ENCODE assay signal across 8 cellular contexts in genomic region chr6:73644941-73645591, GRCh38. TPM values are rescaled to one million over a fixed set of nuclear protein-coding genes. Genes with fewer than 3 reads are reported as not detected.
A peak's percentile ranks its signal among the peaks of the same experiment; 100 is the strongest.
DNase-seq lines count a peak whose midpoint lies in the region; ATAC-seq and TF ChIP-seq lines count a peak whose summit lies in the region.

No MANE protein-coding gene starts in this region.

- peak overlapping the region; percentile 87 for H3K27ac Mint-ChIP-seq in T-helper 17 cell
- H3K27ac Mint-ChIP-seq in stimulated activated naive B cell treated with anti-CD40 and anti-IgM and Interleukin-4, amounts not matched to agents 10 μg/mL and 1 μg/mL and 100 μg/mL, for 72 hours, result peak overlapping the region; percentile 28

- ATAC-seq in T-helper 17 cell (peak; percentile 32), heart right ventricle (peak in 1 of 8 donors; percentile 28)
- ATAC-seq in stimulated activated naive B cell treated with anti-CD40 and anti-IgM and Interleukin-4, amounts not matched to agents 10 μg/mL and 1 μg/mL and 100 μg/mL, for 72 hours (replicated peaks), result peak; percentile 36 to 39

- DNase-seq in DMS79 treated with DMSO at 0.1 percent for 48 hours (lab: John Stamatoyannopoulos, UW) (peak; percentile 18), DMS79 (lab: John Stamatoyannopoulos, UW) (no peak), T-helper 17 cell (no peak), heart right ventricle (no peak), NOMO-1 (lab: John Stamatoyannopoulos, UW; ENCODE audit: unreplicated experiment in 2 of 2) (no peak), lower leg skin (ENCODE audit: low spot score in 2 of 2) (no peak), LoVo (ENCODE audit: low spot score) (no peak)
- no peak for DNase-seq in stimulated activated naive B cell treated with anti-CD40 and anti-IgM and Interleukin-4, amounts not matched to agents 10 μg/mL and 1 μg/mL and 100 μg/mL, for 72 hours

- peaks cover 0 to 17% (median 8%) of the 10 kb centered on the region in 9 donors for H3K4me1 ChIP-seq in heart right ventricle

- H3K27ac ChIP-seq in heart right ventricle, result peak overlapping the region in 2 of 10 donors; percentile 29 to 34

- intact Hi-C loops in heart right ventricle (cut with DNase I), result no loop called here
- intact Hi-C loops in lower leg skin (cut with DNase I; ENCODE audit: low total_unique reads), result no loop called here

- 34 to 44% methylated on average over 10 of the region's 10 CpGs for WGBS in heart right ventricle, 2 donors
- WGBS in lower leg skin, 2 donors, result 30 to 34% methylated on average over 10 of the region's 10 CpGs

- no peaks in the 10 kb centered on the region for H3K27me3 Mint-ChIP-seq in T-helper 17 cell
- no peaks in the 10 kb centered on the region for H3K27me3 Mint-ChIP-seq in stimulated activated naive B cell treated with anti-CD40 and anti-IgM and Interleukin-4, amounts not matched to agents 10 μg/mL and 1 μg/mL and 100 μg/mL, for 72 hours

- H3K4me3 ChIP-seq in heart right ventricle, result peak overlapping the region in 9 of 10 donors; percentile 15 to 55 (median 49)
- H3K4me3 ChIP-seq in lower leg skin (ENCODE audit: low read depth, poor library complexity, severe bottlenecking), result no peak overlapping the region

- peaks cover 0 to 64% (median 6%) of the 10 kb centered on the region in 9 donors for H3K36me3 ChIP-seq in heart right ventricle

- no peaks in the 10 kb centered on the region for H3K9me3 Mint-ChIP-seq in stimulated activated naive B cell treated with anti-CD40 and anti-IgM and Interleukin-4, amounts not matched to agents 10 μg/mL and 1 μg/mL and 100 μg/mL, for 72 hours

- peak overlapping the region; percentile 88 for H3K4me3 Mint-ChIP-seq in T-helper 17 cell
- H3K4me3 Mint-ChIP-seq in stimulated activated naive B cell treated with anti-CD40 and anti-IgM and Interleukin-4, amounts not matched to agents 10 μg/mL and 1 μg/mL and 100 μg/mL, for 72 hours, result peak overlapping the region; percentile 86 to 87

- H3K27me3 ChIP-seq in heart right ventricle, result no peaks in the 10 kb centered on the region

- H3K4me1 Mint-ChIP-seq in T-helper 17 cell, result peaks cover 16% of the 10 kb centered on the region
- peaks cover 2 to 11% of the 10 kb centered on the region in 2 donors for H3K4me1 Mint-ChIP-seq in stimulated activated naive B cell treated with anti-CD40 and anti-IgM and Interleukin-4, amounts not matched to agents 10 μg/mL and 1 μg/mL and 100 μg/mL, for 72 hours

- peaks cover 10% of the 10 kb centered on the region for H3K36me3 Mint-ChIP-seq in T-helper 17 cell (ENCODE audit: low read depth)
- H3K36me3 Mint-ChIP-seq in stimulated activated naive B cell treated with anti-CD40 and anti-IgM and Interleukin-4, amounts not matched to agents 10 μg/mL and 1 μg/mL and 100 μg/mL, for 72 hours, result peaks cover 18 to 32% of the 10 kb centered on the region in 2 donors

- TF ChIP-seq CTCF in heart right ventricle (IDR thresholded peaks at IDR 0.05) (no peak), lower leg skin (IDR thresholded peaks at IDR 0.05) (no peak)

- H3K9me3 ChIP-seq in T-helper 17 cell (ENCODE audit: control insufficient read depth, low read length, poor library complexity, severe bottlenecking), result no peaks in the 10 kb centered on the region
- H3K9me3 ChIP-seq in heart right ventricle, result no peaks in the 10 kb centered on the region

- no peak for TF ChIP-seq POLR2A in lower leg skin (IDR thresholded peaks at IDR 0.05)

RNA-seq across cellular contexts. Expression of gene SLC17A5, which starts 8.7 kb away (rescaled TPM):
- total RNA-seq in T-helper 17 cell (1 to 10 TPM; 6.6 to 9.2 TPM), heart right ventricle (1 to 10 TPM; 4.2 to 7.6 (median 4.7) TPM), lower leg skin (10 to 100 TPM; 11.3 to 13.2 (median 12.2) TPM)
- polyA plus RNA-seq in heart right ventricle, result 1 to 10 TPM; 1.9 to 6.4 TPM

RNA-seq across cellular contexts. Expression of gene CD109, which starts 50.9 kb away (rescaled TPM):
- total RNA-seq in T-helper 17 cell (under 1 TPM; 0.30 to 0.83 TPM), heart right ventricle (10 to 100 TPM in 5 of 10 donors, 1 to 10 TPM in 5; 5.8 to 15.4 (median 10.2) TPM), lower leg skin (10 to 100 TPM; 26.1 to 51.7 (median 33.3) TPM)
- 1 to 10 TPM; 2.3 to 3.1 TPM for polyA plus RNA-seq in heart right ventricle
